2 cellular contexts compared by ENCODE assay signal in genomic region chr2:149039213-149039724, GRCh38.
TF ChIP-seq lines count a peak whose summit lies in the region.

No MANE protein-coding gene starts in this region.

TF ChIP-seq in SK-N-SH, 30 proteins besides CTCF, POLR2A, EP300 and RAD21 (continued from another document):
- TF ChIP-seq IRF3 (IDR thresholded peaks at IDR 0.05; ENCODE audit: low read depth, low read length) (no peak), SIN3A (IDR thresholded peaks at IDR 0.05; ENCODE audit: borderline replicate concordance, low read depth, low read length) (no peak), YY1 (IDR thresholded peaks at IDR 0.05; ENCODE audit: low read depth) (no peak), TEAD4 (IDR thresholded peaks at IDR 0.05; ENCODE audit: borderline replicate concordance, insufficient read depth) (no peak), ZBTB33 (IDR thresholded peaks at IDR 0.05; ENCODE audit: borderline replicate concordance, low read depth) (no peak), POLR2AphosphoS5 (IDR thresholded peaks at IDR 0.05; ENCODE audit: low read depth, low read length) (no peak), RXRA (IDR thresholded peaks at IDR 0.05; ENCODE audit: borderline replicate concordance, low read depth) (no peak), RCOR1 (IDR thresholded peaks at IDR 0.05; ENCODE audit: low read length) (no peak), MXI1 (IDR thresholded peaks at IDR 0.05; ENCODE audit: low read depth, low read length) (no peak), GATA2 (CRISPR knock-in tag; IDR thresholded peaks at IDR 0.05) (no peak), FOXM1 (IDR thresholded peaks at IDR 0.05; ENCODE audit: low read depth) (no peak), RFX5 (IDR thresholded peaks at IDR 0.05; ENCODE audit: low read length) (no peak), SMC3 (IDR thresholded peaks at IDR 0.05; ENCODE audit: low read depth, low read length) (no peak), USF1 (IDR thresholded peaks at IDR 0.05; ENCODE audit: borderline replicate concordance, low read depth) (no peak)
TF ChIP-seq in SK-N-SH: peak in this region for 0.

TF ChIP-seq in SK-N-SH treated with all-trans-retinoic acid at 6 μM for 48 hours, 23 proteins besides CTCF, POLR2A, EP300 and RAD21 (continued from another document):
- TF ChIP-seq TSHZ2 (CRISPR knock-in tag; IDR thresholded peaks at IDR 0.05) (no peak), ARNTL (CRISPR knock-in tag; IDR thresholded peaks at IDR 0.05; ENCODE audit: borderline replicate concordance, low read depth) (no peak), GLIS3 (CRISPR knock-in tag; IDR thresholded peaks at IDR 0.05) (no peak), POU6F1 (CRISPR knock-in tag; IDR thresholded peaks at IDR 0.05; ENCODE audit: borderline replicate concordance, low read depth) (no peak), OSR1 (CRISPR knock-in tag; IDR thresholded peaks at IDR 0.05) (no peak), CSDC2 (CRISPR knock-in tag; IDR thresholded peaks at IDR 0.05) (no peak), PATZ1 (CRISPR knock-in tag; IDR thresholded peaks at IDR 0.05; ENCODE audit: borderline replicate concordance) (no peak), CSRNP3 (CRISPR knock-in tag; IDR thresholded peaks at IDR 0.05) (no peak), RARB (CRISPR knock-in tag; IDR thresholded peaks at IDR 0.05) (no peak), ZFP30 (CRISPR knock-in tag; IDR thresholded peaks at IDR 0.05) (no peak), TOX (CRISPR knock-in tag; IDR thresholded peaks at IDR 0.05; ENCODE audit: borderline replicate concordance) (no peak), ISL1 (CRISPR knock-in tag; IDR thresholded peaks at IDR 0.05) (no peak), PPARA (CRISPR knock-in tag; IDR thresholded peaks at IDR 0.05; ENCODE audit: borderline replicate concordance) (no peak), TCF4 (CRISPR knock-in tag; IDR thresholded peaks at IDR 0.05; ENCODE audit: borderline replicate concordance) (no peak), ZFP3 (CRISPR knock-in tag; IDR thresholded peaks at IDR 0.05) (no peak), ZNF8 (CRISPR knock-in tag; IDR thresholded peaks at IDR 0.05) (no peak)
